1 cellular context compared by ENCODE assay signal in genomic region chr2:160646684-160647444, GRCh38.
TF ChIP-seq lines count a peak whose summit lies in the region.

No MANE protein-coding gene starts in this region.

TF ChIP-seq in GM23338, 12 proteins besides CTCF, POLR2A, EP300 and RAD21 (continued from another document):
- no peak for TF ChIP-seq ZNF462 (CRISPR knock-in tag; IDR thresholded peaks at IDR 0.05)
- no peak for TF ChIP-seq EZH2 (IDR thresholded peaks at IDR 0.05; ENCODE audit: low read depth, unreplicated experiment)
- TF ChIP-seq POLR2AphosphoS5 (IDR thresholded peaks at IDR 0.05; ENCODE audit: low read depth), result no peak
